In genomic region chr4:25816591-25817058, GRCh38 we compare ENCODE assay signal across 10 cellular contexts.
"Had no signal": no experiment of that assay in that cellular context is flagged by ENCODE, and none has a peak within 500 bp of the region (broad histone marks: within the 10 kb centered on the region; RNA-seq: fewer than 3 reads in every experiment).

No MANE protein-coding gene starts in this region.

- H3K27me3 ChIP-seq: tibial nerve, uterus had no signal

- H3K4me3 Mint-ChIP-seq: activated CD4-positive, alpha-beta T cell treated with anti-CD3 and anti-CD28 coated beads, Interleukin-2, amount 10 ng/mL, durations not matched to agents 24 days and 14 days had no signal

- H3K27me3 Mint-ChIP-seq: activated CD4-positive, alpha-beta T cell treated with anti-CD3 and anti-CD28 coated beads, Interleukin-2, amount 10 ng/mL, durations not matched to agents 24 days and 14 days had no signal

- H3K4me1 ChIP-seq: uterus had no signal

- H3K4me3 ChIP-seq: tibial nerve, uterus had no signal

- H3K27ac ChIP-seq: tibial nerve, uterus had no signal

- H3K9me3 Mint-ChIP-seq: activated CD4-positive, alpha-beta T cell treated with anti-CD3 and anti-CD28 coated beads, Interleukin-2, amount 10 ng/mL, durations not matched to agents 24 days and 14 days had no signal

- H3K9me3 ChIP-seq: tibial nerve, uterus had no signal

- H3K36me3 ChIP-seq: tibial nerve, uterus had no signal

- FAIRE-seq: bronchial epithelial cell had no signal

- H3K27ac Mint-ChIP-seq: activated CD4-positive, alpha-beta T cell treated with anti-CD3 and anti-CD28 coated beads, Interleukin-2, amount 10 ng/mL, durations not matched to agents 24 days and 14 days had no signal

- DNase-seq: activated CD4-positive, alpha-beta T cell treated with anti-CD3 and anti-CD28 coated beads, Interleukin-2, amount 10 ng/mL, durations not matched to agents 24 days and 14 days; activated CD4-positive, CD25-positive, alpha-beta regulatory T cell; aorta; head of caudate nucleus; stimulated activated CD4-positive, alpha-beta T cell treated with anti-CD3 and anti-CD28 coated beads, Interleukin-2, amount 100 ng/mL, for 48 hours; stimulated activated naive CD4-positive, alpha-beta T cell; T-helper 2 cell; uterus had no signal
